ENCODE assay signal across 8 cellular contexts in genomic region chr5:88884435-88884877, GRCh38. TPM values are rescaled to one million over a fixed set of nuclear protein-coding genes. Genes with fewer than 3 reads are reported as not detected.
DNase-seq lines count a peak whose midpoint lies in the region; ATAC-seq and TF ChIP-seq lines count a peak whose summit lies in the region.

No MANE protein-coding gene starts in this region.

- no peaks in the 10 kb centered on the region for H3K4me1 Mint-ChIP-seq in type B pancreatic cell (ENCODE audit: unreplicated experiment)

- H3K9me3 ChIP-seq in right atrium auricular region, result no peaks in the 10 kb centered on the region
- H3K9me3 ChIP-seq in adrenal gland (replicated peaks in 1 of 3), result no peaks in the 10 kb centered on the region
- H3K9me3 ChIP-seq in left lung, result no peaks in the 10 kb centered on the region

- TF ChIP-seq CTCF in right atrium auricular region (IDR thresholded peaks at IDR 0.05) (peak in 1 of 2 donors; percentile 4), adrenal gland (IDR thresholded peaks at IDR 0.05) (no peak), left lung (IDR thresholded peaks at IDR 0.05) (no peak), type B pancreatic cell (conservative IDR thresholded peaks at IDR 0.05) (no peak)

- H3K9me3 Mint-ChIP-seq in type B pancreatic cell, result no peaks in the 10 kb centered on the region

- H3K4me3 ChIP-seq in right atrium auricular region (peak overlapping the region; percentile 60 to 62), adrenal gland (peak overlapping the region in 3 of 4 donors; percentile 41 to 96 (median 93)), left lung (peak overlapping the region; percentile 63 to 70)

- WGBS in adrenal gland, 4 donors, result 4 to 8% (median 6%) methylated on average over 10 of the region's 10 CpGs

- peaks cover 0 to 24% of the 10 kb centered on the region in 2 donors for H3K4me1 ChIP-seq in right atrium auricular region
- peaks cover 21 to 41% of the 10 kb centered on the region in 2 donors for H3K4me1 ChIP-seq in adrenal gland (replicated peaks in 1 of 2)
- H3K4me1 ChIP-seq in left lung, result peaks cover 0 to 57% of the 10 kb centered on the region in 2 donors

- H3K27ac ChIP-seq in right atrium auricular region (peak overlapping the region; percentile 93 to 94), adrenal gland (peak overlapping the region; percentile 81 to 98 (median 90)), left lung (peak overlapping the region; percentile 91 to 93)

- H3K36me3 Mint-ChIP-seq in type B pancreatic cell, result no peaks in the 10 kb centered on the region

- no peaks in the 10 kb centered on the region for H3K27me3 ChIP-seq in right atrium auricular region
- H3K27me3 ChIP-seq in adrenal gland, result no peaks in the 10 kb centered on the region
- H3K27me3 ChIP-seq in left lung, result peaks cover 0 to 8% of the 10 kb centered on the region in 2 donors

- H3K36me3 ChIP-seq in right atrium auricular region (no peaks in the 10 kb centered on the region), adrenal gland (replicated peaks in 1 of 2) (no peaks in the 10 kb centered on the region), left lung (no peaks in the 10 kb centered on the region)

- H3K4me3 Mint-ChIP-seq in type B pancreatic cell, result peak overlapping the region; percentile 97

- H3K27ac Mint-ChIP-seq in type B pancreatic cell, result peak overlapping the region; percentile 76

- intact Hi-C loops in Right ventricle myocardium inferior (cut with DNase I) (loop anchor here (5.0 kb wide), 1 partner anchor 573 kb away; no protein-coding TSS in a partner anchor), adrenal gland (cut with DNase I) (loop anchor here (5.0 to 10.0 kb wide), 4 partner anchors 47 to 152 kb away; no protein-coding TSS in a partner anchor), left lung (cut with DNase I) (loop anchor here in 1 of 2 donors (10.0 kb wide), 1 partner anchor 150 kb away; no protein-coding TSS in a partner anchor)

- TF ChIP-seq POLR2A in adrenal gland (IDR thresholded peaks at IDR 0.05), result no peak

- H3K27me3 Mint-ChIP-seq in type B pancreatic cell, result peaks cover 83% of the 10 kb centered on the region

- ATAC-seq in Right ventricle myocardium inferior, result no peak
- no peak for ATAC-seq in left lung

- no peak for DNase-seq in right atrium auricular region (ENCODE audit: low spot score)
- DNase-seq in Right ventricle myocardium inferior (ENCODE audit: missing footprints), result no peak
- no peak for DNase-seq in adrenal gland
- no peak for DNase-seq in left lung
- no peak for DNase-seq in type B pancreatic cell (ENCODE audit: extremely low spot score, unreplicated experiment)
- no peak for DNase-seq in activated gamma-delta T cell (lab: John Stamatoyannopoulos, UW)
- no peak for DNase-seq in AG08395 (ENCODE audit: low spot score)
- no peak for DNase-seq in iPS-NIHi11 (ENCODE audit: low spot score)

RNA-seq across cellular contexts. Expression of gene MEF2C, which starts 1.5 kb away (rescaled TPM):
- 10 to 100 TPM; 36.1 to 57.5 TPM for total RNA-seq in right atrium auricular region
- 46.7 TPM for total RNA-seq in Right ventricle myocardium inferior
- 100 to 1,000 TPM in 2 of 8 donors, 10 to 100 TPM in 6; 43.6 to 172 (median 79.4) TPM for total RNA-seq in adrenal gland
- 10 to 100 TPM; 26.8 to 63.7 (median 36.4) TPM for polyA plus RNA-seq in adrenal gland
- total RNA-seq in left lung, result 10 to 100 TPM; 45.7 to 46.1 TPM
- 3.5 and 12.0 TPM in 2 replicates for total RNA-seq in type B pancreatic cell (ENCODE audit: low replicate concordance)
